Comparison of ENCODE assay signal across 27 cellular contexts in genomic region chr12:256958-257357, GRCh38. TPM values are rescaled to one million over a fixed set of nuclear protein-coding genes. Genes with fewer than 3 reads are reported as not detected.
A peak's percentile ranks its signal among the peaks of the same experiment; 100 is the strongest.
DNase-seq lines count a peak whose midpoint lies in the region; ATAC-seq, FAIRE-seq and TF ChIP-seq lines count a peak whose summit lies in the region.
"Had no signal": no experiment of that assay in that cellular context is flagged by ENCODE, and none has a peak within 500 bp of the region (broad histone marks: within the 10 kb centered on the region; RNA-seq: fewer than 3 reads in every experiment).

No MANE protein-coding gene starts in this region.

- no peak overlapping the region for H3K4me3 ChIP-seq in HepG2 (replicated peaks in 1 of 3; ENCODE audit: insufficient read depth in 1 of 3, low read depth in 2 of 3, low read length in 3 of 3)
- H3K4me3 ChIP-seq in right lobe of liver = no peak overlapping the region
- no peak overlapping the region for H3K4me3 ChIP-seq in K562
- H3K4me3 ChIP-seq: BLaER1, GM12878, GM23338 had no signal

- H4K20me1 ChIP-seq in HepG2 (ENCODE audit: insufficient read depth, low read length) (no peaks in the 10 kb centered on the region), K562 (replicated peaks; ENCODE audit: control insufficient read depth, insufficient read depth, low read length) (no peaks in the 10 kb centered on the region)
- H4K20me1 ChIP-seq: BLaER1 had no signal

- CTCF ChIA-PET in HepG2 (lab: Yijun Ruan, JAX; ENCODE audit: low intra/inter-chr PET ratio, low total read pairs) = no interaction called here
- CTCF ChIA-PET in K562 (lab: Yijun Ruan, JAX; ENCODE audit: low intra/inter-chr PET ratio) = no interaction called here

- in situ Hi-C loops in HepG2 (cut with HindIII; ENCODE audit: extremely low pct_ligation_motif_present, low pct_unique_long_range_greater_than_20kb) (no loop called here), K562 (cut with MboI) (no loop called here)

- H3K4me3 Mint-ChIP-seq in nephron = peak overlapping the region in 2 of 3 experiments; percentile 25 to 26
- H3K4me3 Mint-ChIP-seq in progenitor cell of endocrine pancreas (ENCODE audit: low read depth) = no peak overlapping the region
- H3K4me3 Mint-ChIP-seq: B cell; CD8-positive, alpha-beta T cell; GM23338; H9; HFFc6 had no signal

- no peaks in the 10 kb centered on the region; a peak in 1 of 5 replicates for H3K27me3 ChIP-seq in HepG2 (ENCODE audit: control insufficient read depth in 1 of 2, insufficient read depth in 2 of 2, low read length in 2 of 2)
- H3K27me3 ChIP-seq in right lobe of liver = no peaks in the 10 kb centered on the region
- H3K27me3 ChIP-seq in K562 (ENCODE audit: control insufficient read depth in 2 of 2, insufficient read depth in 2 of 2, low read length in 2 of 2) = peaks cover 0 to 10% of the 10 kb centered on the region in 2 experiments; a peak in 1 of 5 replicates
- H3K27me3 ChIP-seq: BLaER1 had no signal

- H3K4me1 Mint-ChIP-seq in nephron (peaks cover 76% of the 10 kb centered on the region), progenitor cell of endocrine pancreas (ENCODE audit: low read depth) (peaks cover 29% of the 10 kb centered on the region)
- H3K4me1 Mint-ChIP-seq: B cell; CD4-positive, CD25-positive, alpha-beta regulatory T cell had no signal

- H3K27ac Mint-ChIP-seq in nephron (peak overlapping the region; percentile 91 to 93 (median 91)), progenitor cell of endocrine pancreas (no peak overlapping the region)
- H3K27ac Mint-ChIP-seq: B cell; CD4-positive, CD25-positive, alpha-beta regulatory T cell; CD8-positive, alpha-beta T cell; GM23338; HFFc6 had no signal

- FAIRE-seq in HepG2 (lab: Jason Lieb, UNC) = no peak
- no peak for FAIRE-seq in K562 (lab: Jason Lieb, UNC)
- FAIRE-seq: A204.1, GM12878, GM19239 had no signal

- no peaks in the 10 kb centered on the region for H3K9me1 ChIP-seq in K562 (ENCODE audit: control insufficient read depth, insufficient read depth, low read length)

- TF ChIP-seq POLR2A in HepG2 (IDR thresholded peaks at IDR 0.05; ENCODE audit: insufficient read depth in 1 of 2, low read depth in 2 of 2, low read length in 2 of 2) (no peak), right lobe of liver (IDR thresholded peaks at IDR 0.05) (no peak), K562 (conservative IDR thresholded peaks at IDR 0.05) (no peak)

- 90% methylated on average over 3 of the region's 3 CpGs for whole genome bisulfite sequencing in HepG2 (ENCODE audit: low lambda C conversion rate)
- 65% methylated on average over 3 of the region's 3 CpGs for WGBS in right lobe of liver (ENCODE audit: insufficient coverage, low coverage, low lambda C conversion rate, missing lambda C conversion rate)
- 11% methylated on average over 3 of the region's 3 CpGs for WGBS in K562 (ENCODE audit: insufficient coverage, low coverage, missing lambda C conversion rate)

- H3K36me3 ChIP-seq in HepG2 (replicated peaks in 1 of 2; ENCODE audit: control insufficient read depth in 1 of 2, insufficient read depth in 2 of 2, low read length in 2 of 2) (no peaks in the 10 kb centered on the region), right lobe of liver (no peaks in the 10 kb centered on the region), K562 (ENCODE audit: control insufficient read depth, insufficient read depth, low read length) (no peaks in the 10 kb centered on the region)
- H3K36me3 ChIP-seq: BLaER1 had no signal

- no peak for ATAC-seq in HepG2
- no peak for ATAC-seq in right lobe of liver
- ATAC-seq in K562 = peak; percentile 34; the same call in 2 of the 3 replicates
- ATAC-seq in HG03565 (IDR thresholded peaks at IDR 0.05; ENCODE audit: unreplicated experiment) = no peak
- ATAC-seq: CD8-positive, alpha-beta T cell; GM12878; GM23338; HCT116 had no signal

- H3K79me2 ChIP-seq in HepG2 (ENCODE audit: insufficient read depth, low read length) (no peaks in the 10 kb centered on the region), K562 (ENCODE audit: control insufficient read depth, insufficient read depth, low read length) (no peaks in the 10 kb centered on the region)

- intact Hi-C loops in HepG2 (cut with micrococcal nuclease; ENCODE audit: unreplicated experiment) (no loop called here), right lobe of liver (cut with DNase I) (no loop called here), K562 (cut with micrococcal nuclease) (no loop called here)

- peak overlapping the region; percentile 55 for H3K4me2 ChIP-seq in HepG2 (ENCODE audit: low read depth, low read length)
- no peak overlapping the region for H3K4me2 ChIP-seq in K562 (ENCODE audit: insufficient read depth, low read length)
- H3K4me2 ChIP-seq: BLaER1, GM23338 had no signal

- H3K9me3 Mint-ChIP-seq in nephron (no peaks in the 10 kb centered on the region), progenitor cell of endocrine pancreas (ENCODE audit: low read depth) (no peaks in the 10 kb centered on the region)
- H3K9me3 Mint-ChIP-seq: CD4-positive, CD25-positive, alpha-beta regulatory T cell; CD8-positive, alpha-beta T cell; GM23338; HFFc6 had no signal

- no peak for TF ChIP-seq EP300 in HepG2 (IDR thresholded peaks at IDR 0.05; ENCODE audit: low read depth in 2 of 2, low read length in 2 of 2)
- TF ChIP-seq EP300 in HepG2 (CRISPR knock-in tag; IDR thresholded peaks at IDR 0.05; ENCODE audit: borderline replicate concordance) = no peak
- TF ChIP-seq EP300 in K562 (IDR thresholded peaks at IDR 0.05; ENCODE audit: low read length) = no peak

- BruUV-seq in HepG2 (replicated peaks; lab: Mats Ljungman, UMichigan) (no TSS peak), K562 (replicated peaks; lab: Mats Ljungman, UMichigan) (no TSS peak)

- no peaks in the 10 kb centered on the region for H3K9me3 ChIP-seq in HepG2 (ENCODE audit: low read length)
- H3K9me3 ChIP-seq in right lobe of liver = no peaks in the 10 kb centered on the region
- no peaks in the 10 kb centered on the region for H3K9me3 ChIP-seq in K562 (replicated peaks; ENCODE audit: control insufficient read depth, insufficient read depth, low read depth, low read length)
- H3K9me3 ChIP-seq: BLaER1, Caco-2 had no signal

- peaks cover 3% of the 10 kb centered on the region for H3K36me3 Mint-ChIP-seq in nephron (ENCODE audit: low read depth)
- H3K36me3 Mint-ChIP-seq in progenitor cell of endocrine pancreas (ENCODE audit: insufficient read depth) = no peaks in the 10 kb centered on the region
- H3K36me3 Mint-ChIP-seq: CD8-positive, alpha-beta T cell had no signal

- H3K27ac ChIP-seq in HepG2 (ENCODE audit: extremely low read length, insufficient read depth, low read length) = no peak overlapping the region
- no peak overlapping the region for H3K27ac ChIP-seq in right lobe of liver
- H3K27ac ChIP-seq in K562 (ENCODE audit: extremely low read depth, low read depth, low read length) = no peak overlapping the region
- H3K27ac ChIP-seq: 22Rv1, BLaER1, C4-2B had no signal

- DNase-seq in HepG2 (ENCODE audit: low spot score) = no peak
- DNase-seq in right lobe of liver = no peak
- peak in 2 of 4 experiments; percentile 11 to 14 for DNase-seq in K562 (ENCODE audit: extremely low read depth in 1 of 4, low spot score in 3 of 4)
- DNase-seq in progenitor cell of endocrine pancreas (ENCODE audit: low spot score, unreplicated experiment) = peak; percentile 6
- DNase-seq in LoVo (ENCODE audit: low spot score) = no peak
- no peak for DNase-seq in DMS153 treated with DMSO at 0.1 percent for 48 hours (lab: John Stamatoyannopoulos, UW; ENCODE audit: unreplicated experiment)
- DNase-seq: Caco-2; CD4-positive, CD25-positive, alpha-beta regulatory T cell; CD8-positive, alpha-beta T cell; DMS153; DMS79; EL; GDM1; H9; HFFc6 had no signal

- H3K9ac ChIP-seq in HepG2 (ENCODE audit: insufficient read depth, low read depth, low read length) = no peak overlapping the region
- H3K9ac ChIP-seq in K562 (ENCODE audit: insufficient read depth in 1 of 2, low read depth in 2 of 2, low read length in 2 of 2) = no peak overlapping the region
- H3K9ac ChIP-seq: BLaER1 had no signal

- TF ChIP-seq CTCF in HepG2 (CRISPR knock-in tag; IDR thresholded peaks at IDR 0.05) (no peak), right lobe of liver (IDR thresholded peaks at IDR 0.05) (no peak), K562 (IDR thresholded peaks at IDR 0.05 in 2 of 3, conservative IDR thresholded peaks at IDR 0.05 in 1 of 3; ENCODE audit: insufficient read depth in 2 of 3, low read depth in 1 of 3, low read length in 3 of 3) (no peak), nephron (IDR thresholded peaks at IDR 0.05; ENCODE audit: unreplicated experiment in 3 of 3) (no peak), progenitor cell of endocrine pancreas (IDR thresholded peaks at IDR 0.05; ENCODE audit: unreplicated experiment) (no peak)

- H3K27me3 Mint-ChIP-seq in nephron (ENCODE audit: low read depth) (no peaks in the 10 kb centered on the region), progenitor cell of endocrine pancreas (peaks cover 34% of the 10 kb centered on the region)

- peaks cover 49% of the 10 kb centered on the region for H3K4me1 ChIP-seq in HepG2 (ENCODE audit: insufficient read depth, low read length)
- peaks cover 0 to 14% (median 3%) of the 10 kb centered on the region in 4 donors for H3K4me1 ChIP-seq in right lobe of liver
- H3K4me1 ChIP-seq in K562 (replicated peaks in 1 of 2; ENCODE audit: control insufficient read depth in 2 of 2, insufficient read depth in 2 of 2, low read length in 2 of 2) = no peaks in the 10 kb centered on the region; a peak in 3 of 5 replicates
- H3K4me1 ChIP-seq: Caco-2 had no signal

- POLR2A ChIA-PET in HepG2 (lab: Yijun Ruan, JAX) (interaction anchor here (0.8 kb wide), 1 partner anchor 19 kb away, joined by 3 read pairs; no protein-coding TSS in a partner anchor), K562 (lab: Yijun Ruan, JAX) (no interaction called here)

- no peak for TF ChIP-seq RAD21 in HepG2 (CRISPR knock-in tag; IDR thresholded peaks at IDR 0.05)
- TF ChIP-seq RAD21 in K562 (CRISPR knock-in tag; conservative IDR thresholded peaks at IDR 0.05 in 1 of 2, IDR thresholded peaks at IDR 0.05 in 1 of 2) = no peak

- H2AFZ ChIP-seq in HepG2 (ENCODE audit: low read length) = no peak overlapping the region
- no peak overlapping the region for H2AFZ ChIP-seq in K562 (ENCODE audit: low read depth, low read length)
- H2AFZ ChIP-seq: GM23338 had no signal

RNA-seq across cellular contexts. Expression of gene SLC6A13, which starts 5.7 kb away (rescaled TPM):
- total RNA-seq in HepG2 (2016; rRNA removed; fragmentation: Illumina TruSeq; extraction: Trizol) = 0.15 and 0.52 TPM in 2 replicates
- not detected in 2 replicates for total RNA-seq in HepG2 (2016; cell fraction: cytosol; rRNA removed; fragmentation: Illumina TruSeq; extraction: Trizol; ENCODE audit: low read depth)
- 0.22 TPM in 1 of 2 replicates, not detected in the other for total RNA-seq in HepG2 (2016; cell fraction: insoluble cytoplasmic fraction; rRNA removed; fragmentation: Illumina TruSeq; extraction: Trizol)
- total RNA-seq in HepG2 (2016; cell fraction: membrane; rRNA removed; fragmentation: Illumina TruSeq; extraction: Trizol) = not detected in 2 replicates
- 0.40 TPM in 1 of 2 replicates, not detected in the other for total RNA-seq in HepG2 (2016; cell fraction: nucleus; rRNA removed; fragmentation: Illumina TruSeq; extraction: Trizol)
- polyA plus RNA-seq in HepG2 (2011; rRNA removed) = 0.05 and 0.60 TPM in 2 replicates
- polyA plus RNA-seq in HepG2 (2011; cell fraction: cytosol; rRNA removed) = 0.17 and 0.21 TPM in 2 replicates
- polyA plus RNA-seq in HepG2 (2011; cell fraction: nucleus; rRNA removed) = 1.4 and 1.6 TPM in 2 replicates
- polyA plus RNA-seq in HepG2 (2012) = 0.60 and 0.83 TPM in 2 replicates
- polyA plus RNA-seq in HepG2 (2016; cell fraction: cytosol; fragmentation: Illumina TruSeq; extraction: Trizol; ENCODE audit: low read depth) = not detected in 2 replicates
- not detected in 2 replicates for polyA plus RNA-seq in HepG2 (2016; cell fraction: insoluble cytoplasmic fraction; fragmentation: Illumina TruSeq; extraction: Trizol; ENCODE audit: low read depth)
- polyA plus RNA-seq in HepG2 (2016; cell fraction: membrane; fragmentation: Illumina TruSeq; extraction: Trizol; ENCODE audit: low read depth) = not detected in 2 replicates
- polyA plus RNA-seq in HepG2 (2016; cell fraction: nucleus; fragmentation: Illumina TruSeq; extraction: Trizol; ENCODE audit: insufficient read depth, low read depth) = 0.67 and 1.00 TPM in 2 replicates
- polyA minus RNA-seq in HepG2 (2011; rRNA and poly(A)+ RNA removed; ENCODE audit: low replicate concordance) = 0.70 TPM in 1 of 2 replicates, not detected in the other
- polyA minus RNA-seq in HepG2 (2011; cell fraction: cytosol; rRNA and poly(A)+ RNA removed) = not detected in 2 replicates
- polyA minus RNA-seq in HepG2 (2011; cell fraction: nucleus; rRNA and poly(A)+ RNA removed) = 2.7 and 3.2 TPM in 2 replicates
- 10 to 100 TPM in 3 of 6 experiments, 1 to 10 TPM in 3; 2.0 to 70.6 (median 14.4) TPM for total RNA-seq in right lobe of liver
- total RNA-seq in K562 (2011; cell fraction: chromatin; rRNA removed; ENCODE audit: low replicate concordance) = 1.0 TPM in 1 of 2 replicates, not detected in the other
- total RNA-seq in K562 (2011; cell fraction: nucleolus; rRNA removed) = not detected in 2 replicates
- total RNA-seq in K562 (2011; cell fraction: nucleoplasm; rRNA removed) = not detected in 2 replicates
- not detected in 2 replicates for total RNA-seq in K562 (2014; rRNA removed)
- total RNA-seq in K562 (2014; rRNA removed; fragmentation: Illumina TruSeq; extraction: Trizol) = 0.22 TPM in 1 of 2 replicates, not detected in the other
- not detected in 2 replicates for total RNA-seq in K562 (2015; rRNA removed; fragmentation: Illumina TruSeq; extraction: Trizol)
- total RNA-seq in K562 (2021) = 0.33 and 0.38 TPM in 2 replicates
- 0.09 TPM in 1 of 2 replicates, not detected in the other for polyA plus RNA-seq in K562 (2011; rRNA removed)
- 0.04 TPM in 1 of 2 replicates, not detected in the other for polyA plus RNA-seq in K562 (2011; cell fraction: cytosol; rRNA removed)
- 0.28 TPM in 1 of 2 replicates, not detected in the other for polyA plus RNA-seq in K562 (2011; cell fraction: nucleus; rRNA removed)
- 0.29 and 2.7 TPM in 2 replicates for polyA plus RNA-seq in K562 (2012)
- 0.09 TPM in 1 of 2 replicates, not detected in the other for polyA plus RNA-seq in K562 (2014; fragmentation: Illumina TruSeq; extraction: Trizol)
- polyA plus RNA-seq in K562 (2014; fragmentation: Nextera tagmentation; extraction: Ambion mirVana) = under 1 TPM in 1 of 2 experiments, not detected in 1; 0.06 TPM
- 0.30 TPM in 1 of 2 replicates, not detected in the other for polyA plus RNA-seq in K562 (2014; rRNA removed)
- polyA minus RNA-seq in K562 (2011; rRNA and poly(A)+ RNA removed) = 1.9 TPM in 1 of 2 replicates, not detected in the other
- polyA minus RNA-seq in K562 (2011; cell fraction: cytosol; rRNA and poly(A)+ RNA removed) = not detected in 2 replicates
- polyA minus RNA-seq in K562 (2011; cell fraction: nucleus; rRNA and poly(A)+ RNA removed) = 0.44 TPM in 1 of 2 replicates, not detected in the other
- 0.60 and 0.98 TPM in 2 replicates for total RNA-seq in progenitor cell of endocrine pancreas
- total RNA-seq: CD8-positive, alpha-beta T cell; GM23338; H9; HFFc6 had no signal
- polyA plus RNA-seq: AG04450; CD4-positive, CD25-positive, alpha-beta regulatory T cell; GM23338 had no signal

RNA-seq across cellular contexts. Expression of gene SLC6A12, which starts 43.0 kb away (rescaled TPM):
- total RNA-seq in HepG2 (2016; rRNA removed; fragmentation: Illumina TruSeq; extraction: Trizol) (9.5 and 18.8 TPM in 2 replicates), right lobe of liver (100 to 1,000 TPM in 1 of 6 experiments, 10 to 100 TPM in 4, 1 to 10 TPM in 1; 8.2 to 114 (median 26.5) TPM), K562 (2014; rRNA removed) (not detected in 2 replicates), K562 (2014; rRNA removed; fragmentation: Illumina TruSeq; extraction: Trizol) (not detected in 2 replicates), K562 (2015; rRNA removed; fragmentation: Illumina TruSeq; extraction: Trizol) (not detected in 2 replicates), K562 (2021) (not detected in 2 replicates), progenitor cell of endocrine pancreas (3.1 and 4.7 TPM in 2 replicates)
- total RNA-seq in HepG2 (2016; cell fraction: cytosol; rRNA removed; fragmentation: Illumina TruSeq; extraction: Trizol; ENCODE audit: low read depth) = 3.7 and 5.6 TPM in 2 replicates
- 10.4 and 17.8 TPM in 2 replicates for total RNA-seq in HepG2 (2016; cell fraction: insoluble cytoplasmic fraction; rRNA removed; fragmentation: Illumina TruSeq; extraction: Trizol)
- 7.4 and 8.0 TPM in 2 replicates for total RNA-seq in HepG2 (2016; cell fraction: membrane; rRNA removed; fragmentation: Illumina TruSeq; extraction: Trizol)
- total RNA-seq in HepG2 (2016; cell fraction: nucleus; rRNA removed; fragmentation: Illumina TruSeq; extraction: Trizol) = 17.0 and 17.6 TPM in 2 replicates
- polyA plus RNA-seq in HepG2 (2011; rRNA removed) (3.7 and 6.0 TPM in 2 replicates), K562 (2011; rRNA removed) (0.04 TPM in 1 of 2 replicates, not detected in the other), K562 (2014; fragmentation: Illumina TruSeq; extraction: Trizol) (not detected in 2 replicates), K562 (2014; fragmentation: Nextera tagmentation; extraction: Ambion mirVana) (not detected), K562 (2014; rRNA removed) (not detected in 2 replicates)
- 4.4 and 5.0 TPM in 2 replicates for polyA plus RNA-seq in HepG2 (2011; cell fraction: cytosol; rRNA removed)
- polyA plus RNA-seq in HepG2 (2011; cell fraction: nucleus; rRNA removed) = 10.3 and 12.4 TPM in 2 replicates
- 0.66 and 5.8 TPM in 2 replicates for polyA plus RNA-seq in HepG2 (2012)
- 2.3 and 2.8 TPM in 2 replicates for polyA plus RNA-seq in HepG2 (2016; cell fraction: cytosol; fragmentation: Illumina TruSeq; extraction: Trizol; ENCODE audit: low read depth)
- polyA plus RNA-seq in HepG2 (2016; cell fraction: insoluble cytoplasmic fraction; fragmentation: Illumina TruSeq; extraction: Trizol; ENCODE audit: low read depth) = 7.2 and 9.0 TPM in 2 replicates
- 3.9 and 4.9 TPM in 2 replicates for polyA plus RNA-seq in HepG2 (2016; cell fraction: membrane; fragmentation: Illumina TruSeq; extraction: Trizol; ENCODE audit: low read depth)
- 27.1 and 27.7 TPM in 2 replicates for polyA plus RNA-seq in HepG2 (2016; cell fraction: nucleus; fragmentation: Illumina TruSeq; extraction: Trizol; ENCODE audit: insufficient read depth, low read depth)
- polyA minus RNA-seq in HepG2 (2011; rRNA and poly(A)+ RNA removed; ENCODE audit: low replicate concordance) = 1.2 and 11.3 TPM in 2 replicates
- 7.0 and 7.2 TPM in 2 replicates for polyA minus RNA-seq in HepG2 (2011; cell fraction: cytosol; rRNA and poly(A)+ RNA removed)
- 5.8 and 7.1 TPM in 2 replicates for polyA minus RNA-seq in HepG2 (2011; cell fraction: nucleus; rRNA and poly(A)+ RNA removed)
- total RNA-seq in K562 (2011; cell fraction: chromatin; rRNA removed; ENCODE audit: low replicate concordance) = 0.32 TPM in 1 of 2 replicates, not detected in the other
- not detected in 2 replicates for total RNA-seq in K562 (2011; cell fraction: nucleolus; rRNA removed)
- not detected in 2 replicates for total RNA-seq in K562 (2011; cell fraction: nucleoplasm; rRNA removed)
- 0.03 TPM in 1 of 2 replicates, not detected in the other for polyA plus RNA-seq in K562 (2011; cell fraction: cytosol; rRNA removed)
- polyA plus RNA-seq in K562 (2011; cell fraction: nucleus; rRNA removed) = 0.28 TPM in 1 of 2 replicates, not detected in the other
- 0.46 TPM in 1 of 2 replicates, not detected in the other for polyA plus RNA-seq in K562 (2012)
- polyA minus RNA-seq in K562 (2011; rRNA and poly(A)+ RNA removed) = 0.14 TPM in 1 of 2 replicates, not detected in the other
- polyA minus RNA-seq in K562 (2011; cell fraction: cytosol; rRNA and poly(A)+ RNA removed) = not detected in 2 replicates
- polyA minus RNA-seq in K562 (2011; cell fraction: nucleus; rRNA and poly(A)+ RNA removed) = not detected in 2 replicates
- total RNA-seq: B cell; CD4-positive, CD25-positive, alpha-beta regulatory T cell; CD8-positive, alpha-beta T cell; HFFc6 had no signal
- polyA plus RNA-seq: CD4-positive, CD25-positive, alpha-beta regulatory T cell; GM23338 had no signal

Comparison
In these comparisons a context has a peak if more than half of its experiments do, and no peak if none do; other contexts are left out.
1. Of the 241 proteins assayed by ChIP-seq in both HepG2 and K562: peak only in HepG2: none; only in K562: MAFK and MEIS2; in both: none; in neither: 238; mixed calls (peak in some experiments, not most) for 1.